Comparison of ENCODE assay signal across 23 cellular contexts in genomic region chr1:40780678-40781613, GRCh38. TPM values are rescaled to one million over a fixed set of nuclear protein-coding genes. Genes with fewer than 3 reads are reported as not detected.
DNase-seq lines count a peak whose midpoint lies in the region; ATAC-seq, FAIRE-seq and TF ChIP-seq lines count a peak whose summit lies in the region.
"Had no signal": no experiment of that assay in that cellular context is flagged by ENCODE, and none has a peak within 500 bp of the region (broad histone marks: within the 10 kb centered on the region; RNA-seq: fewer than 3 reads in every experiment).

No MANE protein-coding gene starts in this region.

- H4K20me1 ChIP-seq in GM12878 (ENCODE audit: control insufficient read depth, insufficient read depth) = no peaks in the 10 kb centered on the region

- no peak for TF ChIP-seq POLR2A in GM12878 (IDR thresholded peaks at IDR 0.05; ENCODE audit: low read depth, low read length)
- TF ChIP-seq POLR2A in vagina (IDR thresholded peaks at IDR 0.05) = no peak

- H3K9me3 Mint-ChIP-seq in neural crest cell = peaks cover 3% of the 10 kb centered on the region
- H3K9me3 Mint-ChIP-seq: CD8-positive, alpha-beta memory T cell had no signal

- H3K9ac ChIP-seq in GM12878 (ENCODE audit: control insufficient read depth, insufficient read depth, low read length) = no peak overlapping the region

- no peak for TF ChIP-seq EP300 in GM12878 (IDR thresholded peaks at IDR 0.05; ENCODE audit: borderline replicate concordance in 1 of 2, control insufficient read depth in 1 of 2, low read depth in 2 of 2, low read length in 2 of 2)

- H3K79me2 ChIP-seq in GM12878 (ENCODE audit: control insufficient read depth, insufficient read depth, low read length) = no peaks in the 10 kb centered on the region

- peaks cover 4% of the 10 kb centered on the region; the same call in 1 of the 2 replicates for H3K4me1 ChIP-seq in GM12878 (ENCODE audit: control insufficient read depth, insufficient read depth, low read length)
- peaks cover 29% of the 10 kb centered on the region for H3K4me1 ChIP-seq in vagina

- no peak overlapping the region for H2AFZ ChIP-seq in GM12878 (ENCODE audit: control insufficient read depth, low read depth, low read length)

- FAIRE-seq in GM12878 (lab: Jason Lieb, UNC) = no peak
- FAIRE-seq: HTR-8/SVneo had no signal

- DNase-seq in DMS 273 (lab: John Stamatoyannopoulos, UW; ENCODE audit: unreplicated experiment) = peak; percentile 90
- no peak for DNase-seq in DMS 273 treated with DMSO at 0.1 percent for 48 hours (lab: John Stamatoyannopoulos, UW)
- DNase-seq in Daoy (ENCODE audit: low read depth) = peak; percentile 37
- DNase-seq in GM12878 (ENCODE audit: low read depth, low spot score) = no peak
- no peak for DNase-seq in neural crest cell (ENCODE audit: low read depth, low spot score)
- DNase-seq in HUDEP-2 (lab: John Stamatoyannopoulos, UW; ENCODE audit: unreplicated experiment in 76 of 76) = no peak
- no peak for DNase-seq in vagina (ENCODE audit: extremely low spot score in 2 of 2)
- no peak for DNase-seq in activated CD8-positive, alpha-beta memory T cell treated with anti-CD3 and anti-CD28 coated beads, Interleukin-2, amount 50 U/mL, for 48 hours
- DNase-seq: activated CD4-positive, alpha-beta T cell treated with anti-CD3 and anti-CD28 coated beads for 4 hours; heart right ventricle; NCI-H2107; NCI-H774; PC-3; SIG-M5; stimulated activated CD4-positive, alpha-beta T cell treated with anti-CD3 and anti-CD28 coated beads, Interleukin-4, amount 100 ng/mL, for 4 hours; stimulated activated naive CD8-positive, alpha-beta T cell treated with anti-CD3 and anti-CD28 coated beads, Interleukin-15, amount 100 ng/mL, for 72 hours had no signal

- H3K27me3 Mint-ChIP-seq in neural crest cell (ENCODE audit: low read depth) = peaks cover 34% of the 10 kb centered on the region

- POLR2A ChIA-PET in GM12878 (lab: Charles Lee) = no interaction called here

- peaks cover 0 to 4% of the 10 kb centered on the region in 2 experiments; a peak in 1 of 4 replicates for H3K36me3 ChIP-seq in GM12878 (ENCODE audit: control insufficient read depth in 2 of 2, insufficient read depth in 2 of 2, low read length in 1 of 2)
- peaks cover 0 to 5% of the 10 kb centered on the region in 2 donors for H3K36me3 ChIP-seq in vagina

- WGBS in GM12878 (ENCODE audit: insufficient coverage, insufficient replicate concordance, low lambda C conversion rate, missing lambda C conversion rate) = 49% methylated on average over 8 of the region's 11 CpGs

- SMC1A ChIA-PET in GM12878 (lab: Charles Lee; ENCODE audit: uncharacterized antibody, unreplicated experiment) = interaction anchor here (1.1 kb wide), 1 partner anchor 58 kb away, joined by 3 read pairs; no protein-coding TSS in a partner anchor

- peak overlapping the region; percentile 82 for H3K4me3 Mint-ChIP-seq in neural crest cell
- H3K4me3 Mint-ChIP-seq: stimulated activated naive CD8-positive, alpha-beta T cell treated with anti-CD3 and anti-CD28 coated beads, Interleukin-15, amount 100 ng/mL, for 72 hours had no signal

- no peak overlapping the region for H3K27ac Mint-ChIP-seq in neural crest cell (ENCODE audit: unreplicated experiment)
- H3K27ac Mint-ChIP-seq: activated naive CD4-positive, alpha-beta T cell treated with anti-CD3 and anti-CD28 coated beads, Interleukin-2, amount 50 U/mL, for 72 hours had no signal

- H3K4me3 ChIP-seq in GM12878 (no peak overlapping the region), vagina (no peak overlapping the region)
- H3K4me3 ChIP-seq: heart right ventricle, left lung, tibial nerve had no signal

- RAD21 ChIA-PET in GM12878 (lab: Charles Lee; ENCODE audit: unreplicated experiment) = interaction anchor here (1.6 kb wide), 1 partner anchor 16 kb away, joined by 3 read pairs; no protein-coding TSS in a partner anchor

- no peak for ATAC-seq in GM12878
- ATAC-seq: activated naive CD4-positive, alpha-beta T cell treated with anti-CD3 and anti-CD28 coated beads, Interleukin-2, amount 50 U/mL, for 72 hours; heart right ventricle; left lung; PC-3; stimulated activated naive CD8-positive, alpha-beta T cell treated with anti-CD3 and anti-CD28 coated beads, Interleukin-15, amount 100 ng/mL, for 72 hours had no signal

- H3K27ac ChIP-seq in GM12878 (ENCODE audit: control insufficient read depth, insufficient read depth) (no peak overlapping the region), vagina (no peak overlapping the region)
- H3K27ac ChIP-seq: 22Rv1, epithelial cell of prostate, heart right ventricle, left lung, tibial nerve had no signal

- CTCF ChIA-PET in GM12878 (lab: Yijun Ruan, JAX) = no interaction called here

- peaks cover 4 to 8% of the 10 kb centered on the region in 2 experiments; a peak in 3 of 4 replicates for H3K27me3 ChIP-seq in GM12878 (replicated peaks in 1 of 2; ENCODE audit: control insufficient read depth in 2 of 2, insufficient read depth in 2 of 2, low read length in 1 of 2)
- no peaks in the 10 kb centered on the region for H3K27me3 ChIP-seq in vagina

- in situ Hi-C loops in GM12878 (cut with MboI) = no loop called here

- H3K36me3 Mint-ChIP-seq in neural crest cell (ENCODE audit: low read depth) = peaks cover 22% of the 10 kb centered on the region

- no peak overlapping the region for H3K4me2 ChIP-seq in GM12878 (ENCODE audit: control insufficient read depth, insufficient read depth)

- intact Hi-C loops in GM12878 (cut with micrococcal nuclease; ENCODE audit: unreplicated experiment) = no loop called here
- intact Hi-C loops in vagina (cut with DNase I) = no loop called here

- H3K9me3 ChIP-seq in GM12878 (replicated peaks; ENCODE audit: control insufficient read depth, insufficient read depth, low read length) (no peaks in the 10 kb centered on the region; the same call in 2 of the 3 replicates), vagina (no peaks in the 10 kb centered on the region)
- H3K9me3 ChIP-seq: left lung had no signal

- H3K4me1 Mint-ChIP-seq in neural crest cell = peaks cover 33% of the 10 kb centered on the region

- BruUV-seq in GM12878 (replicated peaks; lab: Mats Ljungman, UMichigan) = no TSS peak

- TF ChIP-seq RAD21 in GM12878 (IDR thresholded peaks at IDR 0.05; ENCODE audit: insufficient read depth, low read depth, low read length) = no peak

- TF ChIP-seq CTCF in GM12878 (IDR thresholded peaks at IDR 0.05 in 2 of 3, conservative IDR thresholded peaks at IDR 0.05 in 1 of 3; ENCODE audit: control insufficient read depth in 2 of 3, extremely low read depth in 1 of 3, insufficient read depth in 1 of 3, low read depth in 3 of 3, low read length in 3 of 3) = no peak
- TF ChIP-seq CTCF in neural crest cell (conservative IDR thresholded peaks at IDR 0.05) = no peak
- no peak for TF ChIP-seq CTCF in vagina (IDR thresholded peaks at IDR 0.05)

TF ChIP-seq in GM12878, 131 proteins besides CTCF, POLR2A, EP300 and RAD21:
- TF ChIP-seq TCF7 (IDR thresholded peaks at IDR 0.05; ENCODE audit: borderline replicate concordance) (no peak), PKNOX1 (IDR thresholded peaks at IDR 0.05) (0 out of 2 replicates have a peak, but pooled peaks have one; percentile 21)

RNA-seq across cellular contexts. Expression of gene KCNQ4, which starts 2.6 kb away (rescaled TPM):
- total RNA-seq in Daoy (2014; rRNA removed; shearing (Covaris generic)) = 0.17 TPM in 1 of 2 replicates, not detected in the other
- 6.3 and 8.8 TPM in 2 replicates for total RNA-seq in GM12878 (2013; cell fraction: nucleolus; rRNA removed)
- total RNA-seq in GM12878 (2014; rRNA removed) (under 0.01 and 0.11 TPM in 2 replicates), GM12878 (2014; rRNA removed; fragmentation: Illumina TruSeq; extraction: Trizol) (0.04 and 0.05 TPM in 2 replicates), GM12878 (2021) (0.18 and 0.21 TPM in 2 replicates), neural crest cell (0.89 and 0.91 TPM in 2 replicates), vagina (2.0 TPM)
- 0.17 TPM for polyA plus RNA-seq in GM12878 (2011; ENCODE audit: low read depth)
- polyA plus RNA-seq in GM12878 (2011; rRNA removed) (0.03 and 0.04 TPM in 2 replicates), GM12878 (2014; fragmentation: Illumina TruSeq; extraction: Trizol) (0.08 and 0.13 TPM in 2 replicates), GM12878 (2014; fragmentation: Nextera tagmentation; extraction: Ambion mirVana) (not detected), GM12878 (2014; rRNA removed) (0.10 and 0.30 TPM in 2 replicates), GM12878 (2016; fragmentation: Nextera tagmentation; extraction: Ambion mirVana) (under 1 TPM; 0.05 to 0.07 TPM)
- 0.03 and 0.08 TPM in 2 replicates for polyA plus RNA-seq in GM12878 (2011; cell fraction: cytosol; rRNA removed)
- polyA plus RNA-seq in GM12878 (2011; cell fraction: nucleus; rRNA removed) = 0.43 and 0.51 TPM in 2 replicates
- polyA plus RNA-seq in GM12878 (2012) = 0.28 and 0.51 TPM in 2 replicates
- 0.05 TPM in 1 of 2 replicates, not detected in the other for polyA minus RNA-seq in GM12878 (2011; rRNA and poly(A)+ RNA removed)
- not detected in 2 replicates for polyA minus RNA-seq in GM12878 (2011; cell fraction: cytosol; rRNA and poly(A)+ RNA removed)
- 0.12 and 0.19 TPM in 2 replicates for polyA minus RNA-seq in GM12878 (2011; cell fraction: nucleus; rRNA and poly(A)+ RNA removed)
- polyA plus RNA-seq: CD8-positive, alpha-beta memory T cell had no signal

Comparison
In these comparisons a context has a peak if more than half of its experiments do, and no peak if none do; other contexts are left out.
1. DNase-seq: peak in DMS 273 (single experiment) and Daoy (single experiment); none in DMS 273 treated with DMSO at 0.1 percent for 48 hours (single experiment), GM12878 (single experiment), neural crest cell (single experiment), HUDEP-2 (0 of 76), vagina (0 of 2) and activated CD8-positive, alpha-beta memory T cell treated with anti-CD3 and anti-CD28 coated beads, Interleukin-2, amount 50 U/mL, for 48 hours (single experiment).